In the genomic region with DNA sequence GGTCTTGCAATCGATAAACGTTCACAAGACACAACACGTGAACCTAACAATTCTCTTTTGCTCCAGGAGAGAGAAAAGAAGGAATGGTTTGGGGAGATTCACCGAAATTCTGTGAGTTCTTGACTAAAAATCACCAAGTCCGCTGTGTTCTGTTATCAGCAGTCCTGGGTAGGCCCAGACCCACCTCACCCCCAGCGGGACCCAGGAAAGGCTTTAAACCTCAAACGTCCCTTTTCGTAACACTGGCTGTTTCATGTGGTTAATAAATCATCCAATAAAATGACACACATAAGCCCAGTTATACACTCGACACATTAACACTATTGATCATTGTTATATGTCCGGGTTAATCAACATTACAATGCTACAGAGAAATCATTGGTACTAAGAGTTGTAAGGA, we compare ENCODE assay signal across 1 cellular context.
TF ChIP-seq lines count a peak whose summit lies in the region.

No MANE protein-coding gene starts in this region.

TF ChIP-seq in endothelial cell of umbilical vein, 7 proteins besides CTCF, POLR2A, EP300 and RAD21:
- TF ChIP-seq, protein P1, sequence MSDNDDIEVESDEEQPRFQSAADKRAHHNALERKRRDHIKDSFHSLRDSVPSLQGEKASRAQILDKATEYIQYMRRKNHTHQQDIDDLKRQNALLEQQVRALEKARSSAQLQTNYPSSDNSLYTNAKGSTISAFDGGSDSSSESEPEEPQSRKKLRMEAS (IDR thresholded peaks at IDR 0.05; ENCODE audit: insufficient read depth, insufficient read length) = no peak
- no peak for TF ChIP-seq GATA2 (IDR thresholded peaks at IDR 0.05; ENCODE audit: insufficient read depth, insufficient read length, low read depth, low read length)
- TF ChIP-seq EZH2 (IDR thresholded peaks at IDR 0.05; ENCODE audit: borderline replicate concordance, low read depth, low read length, severe bottlenecking) = no peak
- TF ChIP-seq MYC (IDR thresholded peaks at IDR 0.05; ENCODE audit: low read depth, low read length) = no peak
- no peak for TF ChIP-seq JUN (IDR thresholded peaks at IDR 0.05; ENCODE audit: borderline replicate concordance, insufficient read depth, insufficient read length, low read depth)
- no peak for TF ChIP-seq POLR2AphosphoS5 (IDR thresholded peaks at IDR 0.05; ENCODE audit: insufficient read depth, low read depth, low read length)
- TF ChIP-seq FOS (IDR thresholded peaks at IDR 0.05; ENCODE audit: borderline replicate concordance, insufficient read depth, low read length) = no peak
